2 cellular contexts compared by ENCODE assay signal in the genomic region with DNA sequence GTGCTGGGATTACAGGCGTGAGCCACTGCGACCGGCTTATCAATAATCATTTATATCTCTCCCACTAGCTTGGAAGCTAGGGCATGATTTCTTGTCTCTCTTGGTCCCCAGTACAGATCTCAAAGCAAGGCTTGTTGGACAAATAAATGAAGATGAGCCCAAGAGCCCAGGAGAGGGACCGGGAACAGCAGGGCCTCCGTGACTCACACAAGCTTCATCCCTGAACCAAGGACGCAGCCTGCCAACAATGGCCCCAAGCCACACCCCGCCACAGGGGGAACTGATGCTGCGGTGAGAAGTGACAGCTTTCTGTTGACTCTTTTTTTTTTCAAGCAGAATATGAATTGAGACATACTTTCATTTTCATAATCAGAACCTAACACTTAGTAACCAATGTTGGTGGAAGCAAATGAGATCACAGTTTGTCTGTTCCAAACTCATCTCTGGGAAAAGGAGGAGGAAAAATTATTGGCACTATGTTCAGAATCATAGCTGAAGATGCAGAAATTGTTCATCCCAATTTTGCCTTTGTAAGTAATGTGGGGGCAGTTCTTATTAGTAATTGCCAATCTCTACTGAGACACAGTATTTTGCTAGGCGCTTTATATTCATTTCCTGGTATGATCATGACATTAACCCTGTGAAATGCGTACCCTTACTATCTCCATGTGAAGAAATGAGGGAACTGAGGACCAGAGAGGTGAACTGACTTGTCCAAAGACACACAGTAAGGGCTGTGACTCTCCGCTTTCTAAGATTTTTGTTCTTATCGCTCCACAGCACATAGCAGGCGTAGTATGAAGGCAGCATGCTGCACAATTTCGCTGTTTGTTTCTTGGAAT.
TF ChIP-seq lines count a peak whose summit lies in the region.

No MANE protein-coding gene starts in this region.

TF ChIP-seq in GM12878, 131 proteins besides CTCF, POLR2A, EP300 and RAD21 (continued from another document):
- TF ChIP-seq RELB (IDR thresholded peaks at IDR 0.05; ENCODE audit: low read depth) (peak; percentile 89), MTA2 (IDR thresholded peaks at IDR 0.05; ENCODE audit: low read depth) (peak; percentile 62; the same call in 1 of the 2 replicates), EED (IDR thresholded peaks at IDR 0.05; ENCODE audit: low read depth) (peak; percentile 34; the same call in 1 of the 2 replicates)

TF ChIP-seq in HepG2, 621 proteins besides CTCF, POLR2A, EP300 and RAD21 (continued from another document and continues in another):
- no peak for TF ChIP-seq ZBTB39 (CRISPR knock-in tag; IDR thresholded peaks at IDR 0.05)
- no peak for TF ChIP-seq TFDP1 (CRISPR knock-in tag; IDR thresholded peaks at IDR 0.05; ENCODE audit: borderline replicate concordance)
- TF ChIP-seq MAFF (IDR thresholded peaks at IDR 0.05; ENCODE audit: low read depth, low read length) = 0 out of 2 replicates have a peak, but pooled peaks have one; percentile 29
- no peak for TF ChIP-seq ZNF576 (CRISPR knock-in tag; IDR thresholded peaks at IDR 0.05)
- TF ChIP-seq GTF3A (CRISPR knock-in tag; conservative IDR thresholded peaks at IDR 0.05) = no peak
- TF ChIP-seq, protein P1, sequence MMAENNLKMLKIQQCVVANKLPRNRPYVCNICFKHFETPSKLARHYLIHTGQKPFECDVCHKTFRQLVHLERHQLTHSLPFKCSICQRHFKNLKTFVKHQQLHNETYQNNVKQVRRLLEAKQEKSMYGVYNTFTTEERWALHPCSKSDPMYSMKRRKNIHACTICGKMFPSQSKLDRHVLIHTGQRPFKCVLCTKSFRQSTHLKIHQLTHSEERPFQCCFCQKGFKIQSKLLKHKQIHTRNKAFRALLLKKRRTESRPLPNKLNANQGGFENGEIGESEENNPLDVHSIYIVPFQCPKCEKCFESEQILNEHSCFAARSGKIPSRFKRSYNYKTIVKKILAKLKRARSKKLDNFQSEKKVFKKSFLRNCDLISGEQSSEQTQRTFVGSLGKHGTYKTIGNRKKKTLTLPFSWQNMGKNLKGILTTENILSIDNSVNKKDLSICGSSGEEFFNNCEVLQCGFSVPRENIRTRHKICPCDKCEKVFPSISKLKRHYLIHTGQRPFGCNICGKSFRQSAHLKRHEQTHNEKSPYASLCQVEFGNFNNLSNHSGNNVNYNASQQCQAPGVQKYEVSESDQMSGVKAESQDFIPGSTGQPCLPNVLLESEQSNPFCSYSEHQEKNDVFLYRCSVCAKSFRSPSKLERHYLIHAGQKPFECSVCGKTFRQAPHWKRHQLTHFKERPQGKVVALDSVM (CRISPR knock-in tag; IDR thresholded peaks at IDR 0.05) = 0 out of 2 replicates have a peak, but pooled peaks have one; percentile 13
- TF ChIP-seq ZNF275 (CRISPR knock-in tag; IDR thresholded peaks at IDR 0.05; ENCODE audit: borderline replicate concordance) = no peak
- no peak for TF ChIP-seq RBM22 (optimal IDR thresholded peaks at IDR 0.05; ENCODE audit: low read length)
- TF ChIP-seq NCOR1 (IDR thresholded peaks at IDR 0.05; ENCODE audit: borderline replicate concordance, low read length) = peak; percentile 28; the same call in 1 of the 2 replicates
- TF ChIP-seq PCBP2 (optimal IDR thresholded peaks at IDR 0.05; ENCODE audit: low read depth, low read length, poor library complexity, severe bottlenecking) = no peak
- no peak for TF ChIP-seq ZNF839 (CRISPR knock-in tag; IDR thresholded peaks at IDR 0.05; ENCODE audit: borderline replicate concordance)
- no peak for TF ChIP-seq ZNF546 (CRISPR knock-in tag; conservative IDR thresholded peaks at IDR 0.05)
- peak; percentile 30 for TF ChIP-seq YY1 (IDR thresholded peaks at IDR 0.05; ENCODE audit: insufficient read depth, insufficient replicate concordance, low read depth, low read length)
- TF ChIP-seq HOXA3 (CRISPR knock-in tag; IDR thresholded peaks at IDR 0.05) = peak; percentile 53; the same call in 1 of the 2 replicates
- TF ChIP-seq NCOA5 (CRISPR knock-in tag; IDR thresholded peaks at IDR 0.05) = no peak
- TF ChIP-seq ZNF530 (CRISPR knock-in tag; IDR thresholded peaks at IDR 0.05; ENCODE audit: low read depth) = no peak
- no peak for TF ChIP-seq KLF16 (CRISPR knock-in tag; IDR thresholded peaks at IDR 0.05)
- TF ChIP-seq ZNF878 (CRISPR knock-in tag; IDR thresholded peaks at IDR 0.05) = no peak; the same call in 1 of the 2 replicates
- TF ChIP-seq, protein P2, sequence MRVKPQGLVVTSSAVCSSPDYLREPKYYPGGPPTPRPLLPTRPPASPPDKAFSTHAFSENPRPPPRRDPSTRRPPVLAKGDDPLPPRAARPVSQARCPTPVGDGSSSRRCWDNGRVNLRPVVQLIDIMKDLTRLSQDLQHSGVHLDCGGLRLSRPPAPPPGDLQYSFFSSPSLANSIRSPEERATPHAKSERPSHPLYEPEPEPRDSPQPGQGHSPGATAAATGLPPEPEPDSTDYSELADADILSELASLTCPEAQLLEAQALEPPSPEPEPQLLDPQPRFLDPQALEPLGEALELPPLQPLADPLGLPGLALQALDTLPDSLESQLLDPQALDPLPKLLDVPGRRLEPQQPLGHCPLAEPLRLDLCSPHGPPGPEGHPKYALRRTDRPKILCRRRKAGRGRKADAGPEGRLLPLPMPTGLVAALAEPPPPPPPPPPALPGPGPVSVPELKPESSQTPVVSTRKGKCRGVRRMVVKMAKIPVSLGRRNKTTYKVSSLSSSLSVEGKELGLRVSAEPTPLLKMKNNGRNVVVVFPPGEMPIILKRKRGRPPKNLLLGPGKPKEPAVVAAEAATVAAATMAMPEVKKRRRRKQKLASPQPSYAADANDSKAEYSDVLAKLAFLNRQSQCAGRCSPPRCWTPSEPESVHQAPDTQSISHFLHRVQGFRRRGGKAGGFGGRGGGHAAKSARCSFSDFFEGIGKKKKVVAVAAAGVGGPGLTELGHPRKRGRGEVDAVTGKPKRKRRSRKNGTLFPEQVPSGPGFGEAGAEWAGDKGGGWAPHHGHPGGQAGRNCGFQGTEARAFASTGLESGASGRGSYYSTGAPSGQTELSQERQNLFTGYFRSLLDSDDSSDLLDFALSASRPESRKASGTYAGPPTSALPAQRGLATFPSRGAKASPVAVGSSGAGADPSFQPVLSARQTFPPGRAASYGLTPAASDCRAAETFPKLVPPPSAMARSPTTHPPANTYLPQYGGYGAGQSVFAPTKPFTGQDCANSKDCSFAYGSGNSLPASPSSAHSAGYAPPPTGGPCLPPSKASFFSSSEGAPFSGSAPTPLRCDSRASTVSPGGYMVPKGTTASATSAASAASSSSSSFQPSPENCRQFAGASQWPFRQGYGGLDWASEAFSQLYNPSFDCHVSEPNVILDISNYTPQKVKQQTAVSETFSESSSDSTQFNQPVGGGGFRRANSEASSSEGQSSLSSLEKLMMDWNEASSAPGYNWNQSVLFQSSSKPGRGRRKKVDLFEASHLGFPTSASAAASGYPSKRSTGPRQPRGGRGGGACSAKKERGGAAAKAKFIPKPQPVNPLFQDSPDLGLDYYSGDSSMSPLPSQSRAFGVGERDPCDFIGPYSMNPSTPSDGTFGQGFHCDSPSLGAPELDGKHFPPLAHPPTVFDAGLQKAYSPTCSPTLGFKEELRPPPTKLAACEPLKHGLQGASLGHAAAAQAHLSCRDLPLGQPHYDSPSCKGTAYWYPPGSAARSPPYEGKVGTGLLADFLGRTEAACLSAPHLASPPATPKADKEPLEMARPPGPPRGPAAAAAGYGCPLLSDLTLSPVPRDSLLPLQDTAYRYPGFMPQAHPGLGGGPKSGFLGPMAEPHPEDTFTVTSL (CRISPR knock-in tag; IDR thresholded peaks at IDR 0.05; ENCODE audit: borderline replicate concordance) = 0 out of 2 replicates have a peak, but pooled peaks have one; percentile 65
- TF ChIP-seq NKX3-1 (CRISPR knock-in tag; IDR thresholded peaks at IDR 0.05) = no peak
- TF ChIP-seq, protein P3, sequence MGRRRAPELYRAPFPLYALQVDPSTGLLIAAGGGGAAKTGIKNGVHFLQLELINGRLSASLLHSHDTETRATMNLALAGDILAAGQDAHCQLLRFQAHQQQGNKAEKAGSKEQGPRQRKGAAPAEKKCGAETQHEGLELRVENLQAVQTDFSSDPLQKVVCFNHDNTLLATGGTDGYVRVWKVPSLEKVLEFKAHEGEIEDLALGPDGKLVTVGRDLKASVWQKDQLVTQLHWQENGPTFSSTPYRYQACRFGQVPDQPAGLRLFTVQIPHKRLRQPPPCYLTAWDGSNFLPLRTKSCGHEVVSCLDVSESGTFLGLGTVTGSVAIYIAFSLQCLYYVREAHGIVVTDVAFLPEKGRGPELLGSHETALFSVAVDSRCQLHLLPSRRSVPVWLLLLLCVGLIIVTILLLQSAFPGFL (CRISPR knock-in tag; IDR thresholded peaks at IDR 0.05) = no peak
- TF ChIP-seq RERE (CRISPR knock-in tag; IDR thresholded peaks at IDR 0.05; ENCODE audit: low read depth) = 0 out of 2 replicates have a peak, but pooled peaks have one; percentile 38
- no peak for TF ChIP-seq ZNF451 (CRISPR knock-in tag; IDR thresholded peaks at IDR 0.05)
- TF ChIP-seq CEBPB (IDR thresholded peaks at IDR 0.05; ENCODE audit: borderline replicate concordance, low read depth, low read length) = peak; percentile 20; the same call in 1 of the 2 replicates
- TF ChIP-seq ZNF292 (CRISPR knock-in tag; IDR thresholded peaks at IDR 0.05; ENCODE audit: borderline replicate concordance, low read depth) = peak; percentile 39; the same call in 1 of the 2 replicates
- peak; percentile 53; the same call in 1 of the 2 replicates for TF ChIP-seq CBX5 (CRISPR knock-in tag; IDR thresholded peaks at IDR 0.05; ENCODE audit: borderline replicate concordance)
- no peak for TF ChIP-seq CBX2 (IDR thresholded peaks at IDR 0.05; ENCODE audit: low read depth, low read length)
- no peak for TF ChIP-seq CBX2 (CRISPR knock-in tag; IDR thresholded peaks at IDR 0.05; ENCODE audit: low read depth)
- peak; percentile 54; the same call in 1 of the 2 replicates for TF ChIP-seq JUNB (CRISPR knock-in tag; IDR thresholded peaks at IDR 0.05; ENCODE audit: borderline replicate concordance)
- TF ChIP-seq RCOR2 (CRISPR knock-in tag; IDR thresholded peaks at IDR 0.05) = peak; percentile 51; the same call in 1 of the 2 replicates
